Comparison of ENCODE assay signal across 8 cellular contexts in the genomic region with DNA sequence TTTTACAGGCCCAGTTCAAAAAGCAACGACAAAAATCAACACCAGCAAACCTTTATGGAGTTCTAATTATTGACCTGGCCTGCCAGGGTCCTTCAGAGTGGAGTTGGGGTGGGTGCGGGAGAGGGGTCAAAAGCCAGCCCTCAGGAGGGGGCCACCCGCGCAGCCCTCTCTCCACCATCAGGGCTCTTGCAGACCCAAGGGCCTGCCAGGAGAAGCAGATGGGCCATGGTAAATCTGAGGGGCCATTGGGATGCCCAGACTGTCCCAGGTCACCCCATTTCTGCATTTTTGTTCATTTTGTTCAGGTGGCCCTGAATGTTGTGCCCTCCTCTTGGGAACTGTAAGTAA.
A peak's percentile ranks its signal among the peaks of the same experiment; 100 is the strongest.
DNase-seq lines count a peak whose midpoint lies in the region; ATAC-seq and TF ChIP-seq lines count a peak whose summit lies in the region.

No MANE protein-coding gene starts in this region.

- DNase-seq in GM12865 (ENCODE audit: low read depth) (no peak), Peyer's patch (no peak), esophagus squamous epithelium (lab: John Stamatoyannopoulos, UW) (no peak), NCI-H1417 (lab: John Stamatoyannopoulos, UW) (no peak)
- no peak for DNase-seq in stimulated activated CD4-positive, alpha-beta T cell treated with anti-CD3 and anti-CD28 coated beads, Interleukin-4, amount 100 ng/mL, for 1 hour

- H3K4me1 ChIP-seq in Peyer's patch = peaks cover 0 to 6% (median 0%) of the 10 kb centered on the region in 4 donors
- H3K4me1 ChIP-seq in esophagus squamous epithelium = peaks cover 6 to 27% (median 8%) of the 10 kb centered on the region in 3 donors
- H3K4me1 ChIP-seq in rectal smooth muscle tissue (ENCODE audit: control insufficient read depth, insufficient read depth, low read length) = no peaks in the 10 kb centered on the region

- H3K27me3 ChIP-seq in Peyer's patch (no peaks in the 10 kb centered on the region), esophagus squamous epithelium (peaks cover 0 to 34% (median 0%) of the 10 kb centered on the region in 4 donors), rectal smooth muscle tissue (ENCODE audit: control insufficient read depth, insufficient read depth, low read length) (no peaks in the 10 kb centered on the region)

- H3K27ac ChIP-seq in Peyer's patch (no peak overlapping the region), esophagus squamous epithelium (peak overlapping the region in 1 of 4 donors; percentile 78), rectal smooth muscle tissue (ENCODE audit: low read depth, low read length) (peak overlapping the region; percentile 22)

- no peak overlapping the region for H3K9ac ChIP-seq in rectal smooth muscle tissue (ENCODE audit: low read length)

- H3K36me3 ChIP-seq in Peyer's patch (no peaks in the 10 kb centered on the region), esophagus squamous epithelium (no peaks in the 10 kb centered on the region), rectal smooth muscle tissue (ENCODE audit: control insufficient read depth, insufficient read depth, low read length) (no peaks in the 10 kb centered on the region)

- H3K4me3 ChIP-seq in GM12865 (ENCODE audit: low read depth, low read length) (peak overlapping the region; percentile 62), Peyer's patch (peak overlapping the region; percentile 54 to 82 (median 71)), esophagus squamous epithelium (peak overlapping the region in 3 of 4 donors; percentile 54 to 84 (median 75)), rectal smooth muscle tissue (ENCODE audit: low read length) (peak overlapping the region; percentile 97)

- no peak for TF ChIP-seq CTCF in GM12865 (IDR thresholded peaks at IDR 0.05; ENCODE audit: insufficient read depth, low read depth, low read length, missing control alignments)
- no peak for TF ChIP-seq CTCF in Peyer's patch (IDR thresholded peaks at IDR 0.05)
- no peak for TF ChIP-seq CTCF in esophagus squamous epithelium (IDR thresholded peaks at IDR 0.05)

- intact Hi-C loops in esophagus squamous epithelium (cut with DNase I) = loop anchor here (10.0 kb wide), 1 partner anchor 406 kb away; no protein-coding TSS in a partner anchor

- 10 to 64% methylated on average over 2 to 4 of the region's 4 CpGs for WGBS in esophagus squamous epithelium, 2 donors

- no peak for ATAC-seq in HG02884 (IDR thresholded peaks at IDR 0.05; ENCODE audit: unreplicated experiment)
- no peak for ATAC-seq in HG03159 (IDR thresholded peaks at IDR 0.05; ENCODE audit: unreplicated experiment)

- H3K9me3 ChIP-seq in Peyer's patch = no peaks in the 10 kb centered on the region
- no peaks in the 10 kb centered on the region for H3K9me3 ChIP-seq in esophagus squamous epithelium

- TF ChIP-seq POLR2A in Peyer's patch (IDR thresholded peaks at IDR 0.05) = no peak
- TF ChIP-seq POLR2A in esophagus squamous epithelium (IDR thresholded peaks at IDR 0.05) = no peak
